ENCODE assay signal across 18 cellular contexts in the genomic region with DNA sequence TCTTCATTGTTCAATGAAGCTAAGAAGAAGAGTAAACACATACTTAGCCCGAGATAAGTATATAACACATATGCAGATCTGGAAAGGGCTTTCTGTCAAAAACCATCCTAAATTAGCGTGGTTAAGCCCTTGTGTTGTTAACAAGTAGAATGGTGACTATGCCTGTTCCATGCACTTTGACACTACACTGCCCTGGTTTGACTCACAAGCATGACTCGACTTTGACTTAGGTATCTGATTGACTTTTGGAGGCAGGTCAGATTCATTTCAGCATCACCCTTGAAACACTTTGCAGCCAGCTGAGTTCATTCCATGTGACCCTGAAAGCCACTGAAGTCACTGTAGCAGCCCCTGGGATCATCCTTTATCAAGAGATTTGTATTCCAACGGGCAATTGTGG.
DNase-seq lines count a peak whose midpoint lies in the region; ATAC-seq, FAIRE-seq and TF ChIP-seq lines count a peak whose summit lies in the region.
"Had no signal": no experiment of that assay in that cellular context is flagged by ENCODE, and none has a peak within 500 bp of the region (broad histone marks: within the 10 kb centered on the region; RNA-seq: fewer than 3 reads in every experiment).

No MANE protein-coding gene starts in this region.

- no peaks in the 10 kb centered on the region for H3K79me2 ChIP-seq in SK-N-SH (ENCODE audit: insufficient read depth)

- no peaks in the 10 kb centered on the region for H3K27me3 ChIP-seq in SK-N-SH (ENCODE audit: insufficient read depth)

- H3F3A ChIP-seq in SK-N-SH (replicated peaks; ENCODE audit: insufficient read depth), result no peaks in the 10 kb centered on the region

- H3K4me3 ChIP-seq in SK-N-SH (ENCODE audit: low read depth in 2 of 2, low read length in 1 of 2), result no peak overlapping the region
- H3K4me3 ChIP-seq in foreskin fibroblast (ENCODE audit: low read depth in 1 of 2, low read length in 2 of 2), result no peak overlapping the region

- no peak overlapping the region for H3K4me3 Mint-ChIP-seq in activated T-helper 17 cell treated with anti-CD3 and anti-CD28 coated beads, Interleukin-2, amount 50 U/mL, for 72 hours
- H3K4me3 Mint-ChIP-seq: CD14-positive monocyte, HFFc6 had no signal

- peaks cover 19% of the 10 kb centered on the region for H3K9me3 Mint-ChIP-seq in activated T-helper 17 cell treated with anti-CD3 and anti-CD28 coated beads, Interleukin-2, amount 50 U/mL, for 72 hours
- H3K9me3 Mint-ChIP-seq: HFFc6 had no signal

- H3K27ac ChIP-seq in SK-N-SH (ENCODE audit: low read depth in 2 of 2, low read length in 1 of 2), result no peak overlapping the region
- H3K27ac ChIP-seq: RWPE1 had no signal

- POLR2A ChIA-PET in SK-N-SH (lab: Yijun Ruan, JAX), result no interaction called here

- H3K4me2 ChIP-seq in SK-N-SH, result no peak overlapping the region

- TF ChIP-seq EP300 in SK-N-SH (IDR thresholded peaks at IDR 0.05; ENCODE audit: borderline replicate concordance in 1 of 2, low read depth in 1 of 2, low read length in 1 of 2), result no peak

- no peak overlapping the region for H3K9ac ChIP-seq in SK-N-SH

- 52% methylated on average over 4 of the region's 4 CpGs for WGBS in SK-N-SH (ENCODE audit: low lambda C conversion rate)

- no peaks in the 10 kb centered on the region for H3K9me3 ChIP-seq in SK-N-SH

- no peaks in the 10 kb centered on the region for H3K36me3 ChIP-seq in SK-N-SH (replicated peaks in 1 of 2; ENCODE audit: control insufficient read depth in 1 of 2, insufficient read depth in 2 of 2, low read length in 1 of 2)

- CTCF ChIA-PET in SK-N-SH (lab: Yijun Ruan, JAX), result no interaction called here

- H2AFZ ChIP-seq in SK-N-SH (ENCODE audit: low read depth), result no peak overlapping the region

- no peaks in the 10 kb centered on the region for H4K20me1 ChIP-seq in SK-N-SH (ENCODE audit: insufficient read depth)

- in situ Hi-C loops in G401 (cut with HindIII; ENCODE audit: low sequenced_read_pairs), result no loop called here

- FAIRE-seq in frontal cortex (lab: Jason Lieb, UNC), result no peak

- DNase-seq in SK-N-SH (no peak), LHCN-M2 (ENCODE audit: low read depth) (peak; percentile 71), foreskin fibroblast (peak; percentile 77 to 82), frontal cortex (ENCODE audit: low spot score in 2 of 2) (no peak), middle frontal gyrus (ENCODE audit: extremely low spot score, low spot score) (no peak), G401 (ENCODE audit: low spot score) (no peak)
- DNase-seq: 8988T, DMS 273 treated with DMSO at 0.1 percent for 48 hours, HFFc6, MM.1S, NCI-H1092 treated with DMSO at 0.1 percent for 48 hours, NCI-H2081 treated with DMSO at 0.1 percent for 48 hours, NCI-H510A, NCI-H748 treated with DMSO at 0.1 percent for 48 hours had no signal

- no peak for TF ChIP-seq CTCF in SK-N-SH (IDR thresholded peaks at IDR 0.05)
- no peak for TF ChIP-seq CTCF in foreskin fibroblast (IDR thresholded peaks at IDR 0.05; ENCODE audit: low read depth, low read length)

- H3K4me1 ChIP-seq in SK-N-SH (ENCODE audit: control insufficient read depth in 1 of 2, insufficient read depth in 2 of 2, low read depth in 1 of 2, low read length in 1 of 2), result 0 out of 4 replicates have a peak, but pooled peaks cover 0 to 4% of the 10 kb centered on the region in 2 experiments

- no peaks in the 10 kb centered on the region for H3K9me2 ChIP-seq in SK-N-SH

- no peaks in the 10 kb centered on the region for H3K4me1 Mint-ChIP-seq in activated T-helper 17 cell treated with anti-CD3 and anti-CD28 coated beads, Interleukin-2, amount 50 U/mL, for 72 hours
- H3K4me1 Mint-ChIP-seq: CD14-positive monocyte had no signal

- no peaks in the 10 kb centered on the region for H3K36me3 Mint-ChIP-seq in activated T-helper 17 cell treated with anti-CD3 and anti-CD28 coated beads, Interleukin-2, amount 50 U/mL, for 72 hours (ENCODE audit: low read depth)
- H3K36me3 Mint-ChIP-seq: CD14-positive monocyte had no signal

- no peak overlapping the region for H3K27ac Mint-ChIP-seq in activated T-helper 17 cell treated with anti-CD3 and anti-CD28 coated beads, Interleukin-2, amount 50 U/mL, for 72 hours
- H3K27ac Mint-ChIP-seq: CD14-positive monocyte, HFFc6 had no signal

- no peak for ATAC-seq in SK-N-SH treated with all-trans-retinoic acid at 6 μM for 48 hours
- peak; percentile 18 for ATAC-seq in activated T-helper 17 cell treated with anti-CD3 and anti-CD28 coated beads, Interleukin-2, amount 50 U/mL, for 72 hours (replicated peaks)

- TF ChIP-seq RAD21 in SK-N-SH (IDR thresholded peaks at IDR 0.05; ENCODE audit: low read length), result no peak

- H3K27me3 Mint-ChIP-seq in activated T-helper 17 cell treated with anti-CD3 and anti-CD28 coated beads, Interleukin-2, amount 50 U/mL, for 72 hours, result peaks cover 6% of the 10 kb centered on the region

TF ChIP-seq in SK-N-SH, 30 proteins besides CTCF, POLR2A, EP300 and RAD21:
- peak; percentile 23; the same call in 1 of the 2 replicates for TF ChIP-seq TCF12 (IDR thresholded peaks at IDR 0.05)
- TF ChIP-seq CHD2 (IDR thresholded peaks at IDR 0.05; ENCODE audit: low read length, partially characterized antibody), result no peak
- no peak for TF ChIP-seq FOSL2 (IDR thresholded peaks at IDR 0.05; ENCODE audit: borderline replicate concordance, low read depth)
- TF ChIP-seq, protein P1, sequence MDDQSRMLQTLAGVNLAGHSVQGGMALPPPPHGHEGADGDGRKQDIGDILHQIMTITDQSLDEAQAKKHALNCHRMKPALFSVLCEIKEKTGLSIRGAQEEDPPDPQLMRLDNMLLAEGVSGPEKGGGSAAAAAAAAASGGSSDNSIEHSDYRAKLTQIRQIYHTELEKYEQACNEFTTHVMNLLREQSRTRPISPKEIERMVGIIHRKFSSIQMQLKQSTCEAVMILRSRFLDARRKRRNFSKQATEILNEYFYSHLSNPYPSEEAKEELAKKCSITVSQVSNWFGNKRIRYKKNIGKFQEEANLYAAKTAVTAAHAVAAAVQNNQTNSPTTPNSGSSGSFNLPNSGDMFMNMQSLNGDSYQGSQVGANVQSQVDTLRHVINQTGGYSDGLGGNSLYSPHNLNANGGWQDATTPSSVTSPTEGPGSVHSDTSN (IDR thresholded peaks at IDR 0.05), result peak; percentile 22; the same call in 1 of the 2 replicates

TF ChIP-seq in SK-N-SH treated with all-trans-retinoic acid at 6 μM for 48 hours, 23 proteins besides CTCF, POLR2A, EP300 and RAD21:
- TF ChIP-seq BACH2 (CRISPR knock-in tag; IDR thresholded peaks at IDR 0.05; ENCODE audit: borderline replicate concordance) (no peak), ZNF8 (CRISPR knock-in tag; IDR thresholded peaks at IDR 0.05) (no peak), ESRRG (CRISPR knock-in tag; IDR thresholded peaks at IDR 0.05) (no peak)
TF ChIP-seq in SK-N-SH treated with all-trans-retinoic acid at 6 μM for 48 hours: peak in this region for 0.

Comparison
In these comparisons a context has a peak if more than half of its experiments do, and no peak if none do; other contexts are left out.
1. DNase-seq: peak in LHCN-M2 (single experiment) and foreskin fibroblast (2 of 2); none in SK-N-SH (single experiment), frontal cortex (0 of 2), middle frontal gyrus (single experiment) and G401 (single experiment).